ENCODE assay signal across 1 cellular context in genomic region chr6:96816182-96816888, GRCh38.
TF ChIP-seq lines count a peak whose summit lies in the region.

No MANE protein-coding gene starts in this region.

TF ChIP-seq in GM23338, 12 proteins besides CTCF, POLR2A, EP300 and RAD21 (continued from another document):
- TF ChIP-seq ETS1 (IDR thresholded peaks at IDR 0.05) (no peak), ZNF462 (CRISPR knock-in tag; IDR thresholded peaks at IDR 0.05) (no peak), CREB1 (CRISPR knock-in tag; IDR thresholded peaks at IDR 0.05; ENCODE audit: low read depth) (no peak), NANOG (IDR thresholded peaks at IDR 0.05; ENCODE audit: borderline replicate concordance) (no peak)
TF ChIP-seq in GM23338: peak in this region for 0.
